Comparison of ENCODE assay signal across 35 cellular contexts in the genomic region with DNA sequence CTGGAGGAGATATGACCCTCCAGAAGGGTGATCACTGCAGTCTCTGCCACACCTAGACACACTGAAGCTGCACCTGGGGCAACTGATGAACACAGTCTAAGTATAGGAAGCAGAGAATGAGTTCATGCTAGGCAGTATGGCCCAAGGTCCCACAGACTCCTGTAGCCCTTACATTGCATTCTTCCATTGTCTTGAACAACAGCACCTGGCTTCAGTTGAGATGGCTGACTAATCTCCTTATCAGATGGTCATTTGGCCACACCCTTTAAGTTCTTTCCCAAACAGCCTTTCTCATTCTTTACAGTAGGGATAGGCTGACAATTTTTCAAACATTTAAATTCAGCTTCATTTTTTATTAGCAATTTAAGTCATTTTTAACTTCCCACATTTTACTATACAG. TPM values are rescaled to one million over a fixed set of nuclear protein-coding genes. Genes with fewer than 3 reads are reported as not detected.
DNase-seq lines count a peak whose midpoint lies in the region; ATAC-seq, FAIRE-seq and TF ChIP-seq lines count a peak whose summit lies in the region.
"Had no signal": no experiment of that assay in that cellular context is flagged by ENCODE, and none has a peak within 500 bp of the region (broad histone marks: within the 10 kb centered on the region; RNA-seq: fewer than 3 reads in every experiment).

No MANE protein-coding gene starts in this region.

- peaks cover 58% of the 10 kb centered on the region for H3K36me3 Mint-ChIP-seq in activated CD4-positive, alpha-beta T cell treated with anti-CD3 and anti-CD28 coated beads, Interleukin-2, amount 10 ng/mL, durations not matched to agents 7 days and 5 days (ENCODE audit: low read depth)

- CTCF ChIA-PET in activated CD4-positive, alpha-beta T cell treated with anti-CD3 and anti-CD28 coated beads, Interleukin-2, amount 10 ng/mL, durations not matched to agents 7 days and 5 days (lab: Charles Lee) = no interaction called here
- CTCF ChIA-PET in HEK293T (lab: Yijun Ruan, JAX) = no interaction called here

- no peak for FAIRE-seq in bronchial epithelial cell (lab: Jason Lieb, UNC)
- FAIRE-seq: G401.6, H54 had no signal

- H3K27ac Mint-ChIP-seq in activated CD4-positive, alpha-beta T cell treated with anti-CD3 and anti-CD28 coated beads, Interleukin-2, amount 10 ng/mL, durations not matched to agents 7 days and 5 days = peak overlapping the region; percentile 54
- H3K27ac Mint-ChIP-seq: activated CD4-positive, alpha-beta T cell treated with anti-CD3 and anti-CD28 coated beads for 36 hours; activated naive CD8-positive, alpha-beta T cell treated with anti-CD3 and anti-CD28 coated beads for 36 hours; B cell; CD8-positive, alpha-beta T cell; dendritic cell treated with granulocyte-macrophage colony-stimulating factor and Interleukin-4, amounts not matched to agents 40 ng/mL and 50 ng/mL, for 4 days; IgD-negative memory B cell; neural progenitor cell had no signal

- H3K4me3 ChIP-seq in bronchial epithelial cell (ENCODE audit: low read depth, low read length) = no peak overlapping the region
- H3K4me3 ChIP-seq: ascending aorta, MG63, neural progenitor cell, suprapubic skin had no signal

- POLR2A ChIA-PET in activated CD4-positive, alpha-beta T cell treated with anti-CD3 and anti-CD28 coated beads, Interleukin-2, amount 10 ng/mL, durations not matched to agents 7 days and 5 days (lab: Charles Lee) = no interaction called here
- POLR2A ChIA-PET in HEK293T (lab: Yijun Ruan, JAX) = no interaction called here

- intact Hi-C loops in left cardiac atrium (cut with DNase I) = no loop called here

- no peak for DNase-seq in activated CD4-positive, alpha-beta T cell treated with anti-CD3 and anti-CD28 coated beads, Interleukin-2, amount 10 ng/mL, durations not matched to agents 7 days and 5 days
- no peak for DNase-seq in activated CD4-positive, alpha-beta T cell treated with anti-CD3 and anti-CD28 coated beads, Interleukin-2, amount 50 U/mL, for 1 hour
- DNase-seq in bronchial epithelial cell (ENCODE audit: low read depth) = peak; percentile 49
- peak; percentile 8 for DNase-seq in iPS-NIHi7 (ENCODE audit: extremely low spot score)
- DNase-seq in NK-92 (lab: John Stamatoyannopoulos, UW; ENCODE audit: unreplicated experiment) = no peak
- no peak for DNase-seq in HEK293T (ENCODE audit: extremely low spot score)
- DNase-seq in left cardiac atrium = no peak
- no peak for DNase-seq in RKO (ENCODE audit: low spot score)
- DNase-seq: 8988T; activated CD4-positive, alpha-beta T cell treated with anti-CD3 and anti-CD28 coated beads for 36 hours; activated CD8-positive, alpha-beta memory T cell treated with anti-CD3 and anti-CD28 coated beads for 24 hours; activated effector memory CD4-positive, alpha-beta T cell treated with Interleukin-2 at 50 U/mL for 16 hours; activated naive CD8-positive, alpha-beta T cell treated with anti-CD3 and anti-CD28 coated beads for 36 hours; CD8-positive, alpha-beta T cell; central memory CD4-positive, alpha-beta T cell; DMS 273 treated with DMSO at 0.1 percent for 48 hours; kidney glomerular epithelial cell; MG63; NCI-H1417; NCI-H2081; NCI-H2227 treated with DMSO at 0.1 percent for 48 hours; NCI-H748 treated with DMSO at 0.1 percent for 48 hours; right cardiac atrium; Right ventricle myocardium superior; stimulated activated CD4-positive, alpha-beta T cell treated with anti-CD3 and anti-CD28 coated beads, Interleukin-12 subunit alpha, Interleukin-12 subunit beta, amount 100 ng/mL, for 4 hours; stimulated activated naive CD4-positive, alpha-beta T cell had no signal

- no peaks in the 10 kb centered on the region for H3K27me3 Mint-ChIP-seq in activated CD4-positive, alpha-beta T cell treated with anti-CD3 and anti-CD28 coated beads, Interleukin-2, amount 10 ng/mL, durations not matched to agents 7 days and 5 days
- H3K27me3 Mint-ChIP-seq: activated CD4-positive, alpha-beta T cell treated with anti-CD3 and anti-CD28 coated beads for 36 hours; activated naive CD8-positive, alpha-beta T cell treated with anti-CD3 and anti-CD28 coated beads for 36 hours; B cell; dendritic cell treated with granulocyte-macrophage colony-stimulating factor and Interleukin-4, amounts not matched to agents 40 ng/mL and 50 ng/mL, for 4 days; IgD-negative memory B cell; memory B cell had no signal

- no peak for TF ChIP-seq CTCF in bronchial epithelial cell (IDR thresholded peaks at IDR 0.05; ENCODE audit: insufficient read depth, low read length, severe bottlenecking)

- H3K4me3 Mint-ChIP-seq in activated CD4-positive, alpha-beta T cell treated with anti-CD3 and anti-CD28 coated beads, Interleukin-2, amount 10 ng/mL, durations not matched to agents 7 days and 5 days = no peak overlapping the region
- H3K4me3 Mint-ChIP-seq: activated CD4-positive, alpha-beta T cell treated with anti-CD3 and anti-CD28 coated beads for 36 hours; activated naive CD8-positive, alpha-beta T cell treated with anti-CD3 and anti-CD28 coated beads for 36 hours; B cell; CD8-positive, alpha-beta T cell; dendritic cell treated with granulocyte-macrophage colony-stimulating factor and Interleukin-4, amounts not matched to agents 40 ng/mL and 50 ng/mL, for 4 days; IgD-negative memory B cell; memory B cell; neural progenitor cell had no signal

- no peaks in the 10 kb centered on the region for H3K27me3 ChIP-seq in bronchial epithelial cell (ENCODE audit: control insufficient read depth, insufficient read depth, low read length)
- H3K27me3 ChIP-seq: ascending aorta, MG63, neural progenitor cell, suprapubic skin had no signal

- no peaks in the 10 kb centered on the region for H3K9me3 Mint-ChIP-seq in activated CD4-positive, alpha-beta T cell treated with anti-CD3 and anti-CD28 coated beads, Interleukin-2, amount 10 ng/mL, durations not matched to agents 7 days and 5 days
- H3K9me3 Mint-ChIP-seq: activated naive CD8-positive, alpha-beta T cell treated with anti-CD3 and anti-CD28 coated beads for 36 hours; CD8-positive, alpha-beta T cell; dendritic cell treated with granulocyte-macrophage colony-stimulating factor and Interleukin-4, amounts not matched to agents 40 ng/mL and 50 ng/mL, for 4 days; IgD-negative memory B cell; memory B cell; neural progenitor cell had no signal

- H3K36me3 ChIP-seq in bronchial epithelial cell (ENCODE audit: control insufficient read depth, insufficient read depth, low read length) = no peaks in the 10 kb centered on the region
- H3K36me3 ChIP-seq: ascending aorta, suprapubic skin had no signal

- ATAC-seq in left cardiac atrium = no peak
- ATAC-seq: activated CD4-positive, alpha-beta T cell treated with anti-CD3 and anti-CD28 coated beads for 36 hours; CD8-positive, alpha-beta T cell; right cardiac atrium had no signal

- H3K4me1 Mint-ChIP-seq in activated CD4-positive, alpha-beta T cell treated with anti-CD3 and anti-CD28 coated beads, Interleukin-2, amount 10 ng/mL, durations not matched to agents 7 days and 5 days = no peaks in the 10 kb centered on the region
- H3K4me1 Mint-ChIP-seq: activated CD4-positive, alpha-beta T cell treated with anti-CD3 and anti-CD28 coated beads for 36 hours; B cell; IgD-negative memory B cell; memory B cell; neural progenitor cell had no signal

TF ChIP-seq in HEK293T, 16 proteins besides CTCF, POLR2A, EP300 and RAD21:
- TF ChIP-seq L3MBTL2 (conservative IDR thresholded peaks at IDR 0.05) (no peak), HDGF (IDR thresholded peaks at IDR 0.05; ENCODE audit: borderline replicate concordance) (no peak), SP1 (IDR thresholded peaks at IDR 0.05) (no peak), BHLHE40 (IDR thresholded peaks at IDR 0.05; ENCODE audit: borderline replicate concordance) (no peak), CTBP1 (IDR thresholded peaks at IDR 0.05; ENCODE audit: borderline replicate concordance) (no peak), FOXK2 (IDR thresholded peaks at IDR 0.05) (no peak), FOXM1 (IDR thresholded peaks at IDR 0.05; ENCODE audit: borderline replicate concordance) (no peak)
TF ChIP-seq in HEK293T: peak in this region for 0.

RNA-seq across cellular contexts. Expression of gene CENPK, which starts 23.1 kb away (rescaled TPM):
- 100 to 1,000 TPM in 1 of 2 experiments, 10 to 100 TPM in 1; 96.9 to 108 TPM for total RNA-seq in activated CD4-positive, alpha-beta T cell treated with anti-CD3 and anti-CD28 coated beads, Interleukin-2, amount 10 ng/mL, durations not matched to agents 7 days and 5 days
- 2.1 and 4.2 TPM in 2 replicates for total RNA-seq in bronchial epithelial cell
- total RNA-seq in left cardiac atrium = 1 to 10 TPM; 1.2 TPM

RNA-seq across cellular contexts. Expression of gene PPWD1, which starts 23.3 kb away (rescaled TPM):
- 10 to 100 TPM; 61.7 to 69.9 TPM for total RNA-seq in activated CD4-positive, alpha-beta T cell treated with anti-CD3 and anti-CD28 coated beads, Interleukin-2, amount 10 ng/mL, durations not matched to agents 7 days and 5 days
- 21.4 and 24.7 TPM in 2 replicates for total RNA-seq in bronchial epithelial cell
- total RNA-seq in left cardiac atrium = 10 to 100 TPM; 14.6 to 17.6 TPM

RNA-seq across cellular contexts. Expression of gene ADAMTS6, which starts 58.1 kb away (rescaled TPM):
- 1 to 10 TPM; 2.8 to 2.9 TPM for total RNA-seq in activated CD4-positive, alpha-beta T cell treated with anti-CD3 and anti-CD28 coated beads, Interleukin-2, amount 10 ng/mL, durations not matched to agents 7 days and 5 days
- total RNA-seq in bronchial epithelial cell (5.9 and 17.6 TPM in 2 replicates), left cardiac atrium (1 to 10 TPM; 1.7 TPM)

Comparison
In these comparisons a context has a peak if more than half of its experiments do, and no peak if none do; other contexts are left out.
1. DNase-seq: peak in bronchial epithelial cell (single experiment) and iPS-NIHi7 (single experiment); none in activated CD4-positive, alpha-beta T cell treated with anti-CD3 and anti-CD28 coated beads, Interleukin-2, amount 10 ng/mL, durations not matched to agents 7 days and 5 days (single experiment), activated CD4-positive, alpha-beta T cell treated with anti-CD3 and anti-CD28 coated beads, Interleukin-2, amount 50 U/mL, for 1 hour (single experiment), NK-92 (single experiment), HEK293T (single experiment), left cardiac atrium (single experiment) and RKO (single experiment).
2. RNA of gene CENPK, which starts 23.1 kb away (total RNA-seq): 96.9 to 108 TPM in activated CD4-positive, alpha-beta T cell treated with anti-CD3 and anti-CD28 coated beads, Interleukin-2, amount 10 ng/mL, durations not matched to agents 7 days and 5 days; 2.1 to 4.2 TPM in bronchial epithelial cell and 1.2 TPM in left cardiac atrium; every median in the first group is over 10 times any median in the second.